1 cellular context compared by ENCODE assay signal in genomic region chr20:48763183-48764030, GRCh38.
TF ChIP-seq lines count a peak whose summit lies in the region.

No MANE protein-coding gene starts in this region.

TF ChIP-seq in H1, 55 proteins besides CTCF, POLR2A, EP300 and RAD21 (continued from another document):
- peak; percentile 90 for TF ChIP-seq E2F6 (IDR thresholded peaks at IDR 0.05)
